In the genomic region with DNA sequence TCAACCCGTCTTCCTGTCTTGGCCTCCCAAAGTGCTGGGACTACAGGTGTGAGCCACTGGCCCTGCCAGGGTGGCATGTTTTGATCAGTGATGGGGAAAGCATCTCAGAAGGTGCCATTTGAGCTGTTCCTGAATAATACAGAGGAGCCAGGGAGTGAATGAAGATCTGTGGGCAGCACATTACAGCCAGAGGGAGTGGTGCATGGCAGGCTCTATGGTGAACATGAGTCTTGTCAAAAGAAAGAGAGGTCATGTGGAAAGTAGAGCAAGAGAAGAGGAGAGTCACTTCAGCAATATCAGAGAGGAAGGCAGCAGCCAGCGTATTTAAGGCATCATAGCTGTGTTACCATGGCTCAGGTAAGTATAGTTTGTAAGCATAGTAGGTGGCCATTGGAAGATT, we compare ENCODE assay signal across 21 cellular contexts.
DNase-seq lines count a peak whose midpoint lies in the region; ATAC-seq, FAIRE-seq and TF ChIP-seq lines count a peak whose summit lies in the region.
"Had no signal": no experiment of that assay in that cellular context is flagged by ENCODE, and none has a peak within 500 bp of the region (broad histone marks: within the 10 kb centered on the region; RNA-seq: fewer than 3 reads in every experiment).

No MANE protein-coding gene starts in this region.

- intact Hi-C loops in uterus (cut with DNase I; ENCODE audit: low total_unique reads): no loop called here

- CTCF ChIA-PET in WTC11 (lab: Charles Lee): interaction anchor here (0.6 kb wide), 1 partner anchor 328 kb away, joined by 3 read pairs; no protein-coding TSS in a partner anchor

- H3K27me3 Mint-ChIP-seq in GM23338 (ENCODE audit: insufficient read depth, low read depth, poor library complexity) (no peaks in the 10 kb centered on the region), WTC11 (ENCODE audit: low read depth) (no peaks in the 10 kb centered on the region), progenitor cell of endocrine pancreas (no peaks in the 10 kb centered on the region)
- H3K27me3 Mint-ChIP-seq: B cell; CD4-positive, CD25-positive, alpha-beta regulatory T cell had no signal

- H3K9me1 ChIP-seq in keratinocyte (ENCODE audit: control insufficient read depth, extremely low read depth, insufficient read depth, low read length): no peaks in the 10 kb centered on the region

- H3K27me3 ChIP-seq in GM23338 (ENCODE audit: insufficient read depth): no peaks in the 10 kb centered on the region
- H3K27me3 ChIP-seq in keratinocyte (ENCODE audit: control insufficient read depth, extremely low read depth, insufficient read depth, low read length): no peaks in the 10 kb centered on the region
- no peaks in the 10 kb centered on the region for H3K27me3 ChIP-seq in uterus

- H3K4me3 Mint-ChIP-seq in GM23338 (no peak overlapping the region), WTC11 (no peak overlapping the region), progenitor cell of endocrine pancreas (ENCODE audit: low read depth) (no peak overlapping the region)
- H3K4me3 Mint-ChIP-seq: B cell; CD4-positive, CD25-positive, alpha-beta regulatory T cell had no signal

- H3K27ac ChIP-seq in GM23338 (ENCODE audit: low read depth): no peak overlapping the region
- no peak overlapping the region for H3K27ac ChIP-seq in keratinocyte (ENCODE audit: control insufficient read depth, insufficient read depth, low read length)
- no peak overlapping the region for H3K27ac ChIP-seq in uterus

- no peak overlapping the region for H2AFZ ChIP-seq in GM23338
- H2AFZ ChIP-seq in keratinocyte (ENCODE audit: control insufficient read depth, low read length): peak overlapping the region; percentile 12

- no peaks in the 10 kb centered on the region for H3F3A ChIP-seq in GM23338 (replicated peaks; ENCODE audit: low read depth)

- TF ChIP-seq CTCF in GM23338 (conservative IDR thresholded peaks at IDR 0.05; ENCODE audit: low read depth in 2 of 2) (no peak), WTC11 (IDR thresholded peaks at IDR 0.05) (no peak), keratinocyte (optimal IDR thresholded peaks at IDR 0.05 in 1 of 3, IDR thresholded peaks at IDR 0.05 in 1 of 3, conservative IDR thresholded peaks at IDR 0.05 in 1 of 3; ENCODE audit: extremely low read depth in 1 of 3, insufficient read depth in 2 of 3, low read length in 3 of 3) (no peak), progenitor cell of endocrine pancreas (IDR thresholded peaks at IDR 0.05; ENCODE audit: unreplicated experiment) (no peak), uterus (IDR thresholded peaks at IDR 0.05) (no peak)

- dilution Hi-C loops in keratinocyte (cut with MboI; ENCODE audit: extremely low pct_ligation_motif_present, low sequenced_read_pairs): no loop called here

- 0 out of 2 replicates have a peak overlapping the region, but pooled peaks have one; percentile 5 for H3K27ac Mint-ChIP-seq in GM23338
- 0 out of 2 replicates have a peak overlapping the region, but pooled peaks have one; percentile 3 for H3K27ac Mint-ChIP-seq in WTC11
- peak overlapping the region; percentile 9 for H3K27ac Mint-ChIP-seq in progenitor cell of endocrine pancreas
- H3K27ac Mint-ChIP-seq: B cell had no signal

- ATAC-seq in GM23338 (no peak), WTC11 (no peak), HG03571 (IDR thresholded peaks at IDR 0.05; ENCODE audit: unreplicated experiment) (no peak)
- ATAC-seq: Panc1, Right ventricle myocardium inferior had no signal

- POLR2A ChIA-PET in WTC11 (lab: Charles Lee): no interaction called here

- H3K9ac ChIP-seq in keratinocyte (ENCODE audit: control insufficient read depth, extremely low read depth, insufficient read depth, low read length): no peak overlapping the region
- H3K9ac ChIP-seq: SK-N-SH had no signal

- H3K4me2 ChIP-seq in GM23338 (no peak overlapping the region), keratinocyte (ENCODE audit: control insufficient read depth, extremely low read depth, insufficient read depth, low read depth, low read length) (no peak overlapping the region)
- H3K4me2 ChIP-seq: SK-N-SH had no signal

- no peaks in the 10 kb centered on the region for H3K9me3 ChIP-seq in keratinocyte (ENCODE audit: control insufficient read depth, low read depth, low read length)
- H3K9me3 ChIP-seq in uterus: no peaks in the 10 kb centered on the region
- H3K9me3 ChIP-seq: Caco-2, SK-N-SH had no signal

- H3K36me3 Mint-ChIP-seq in GM23338 (ENCODE audit: low read depth): no peaks in the 10 kb centered on the region
- no peaks in the 10 kb centered on the region for H3K36me3 Mint-ChIP-seq in WTC11
- H3K36me3 Mint-ChIP-seq in progenitor cell of endocrine pancreas (ENCODE audit: insufficient read depth): peaks cover 1% of the 10 kb centered on the region

- H3K36me3 ChIP-seq in GM23338 (ENCODE audit: insufficient read depth): no peaks in the 10 kb centered on the region
- H3K36me3 ChIP-seq in keratinocyte (ENCODE audit: control insufficient read depth in 2 of 2, extremely low read depth in 1 of 2, insufficient read depth in 2 of 2, low read length in 2 of 2): no peaks in the 10 kb centered on the region
- no peaks in the 10 kb centered on the region for H3K36me3 ChIP-seq in uterus

- no peaks in the 10 kb centered on the region for H3K9me2 ChIP-seq in GM23338 (ENCODE audit: insufficient read depth)
- H3K9me2 ChIP-seq: SK-N-SH had no signal

- H3K9me3 Mint-ChIP-seq in GM23338: no peaks in the 10 kb centered on the region
- no peaks in the 10 kb centered on the region for H3K9me3 Mint-ChIP-seq in WTC11
- no peaks in the 10 kb centered on the region for H3K9me3 Mint-ChIP-seq in progenitor cell of endocrine pancreas (ENCODE audit: low read depth)
- H3K9me3 Mint-ChIP-seq: CD4-positive, CD25-positive, alpha-beta regulatory T cell had no signal

- H4K20me1 ChIP-seq in GM23338 (replicated peaks; ENCODE audit: insufficient read depth) (no peaks in the 10 kb centered on the region), keratinocyte (ENCODE audit: control insufficient read depth, extremely low read depth, insufficient read depth, low read length) (no peaks in the 10 kb centered on the region)

- FAIRE-seq in keratinocyte (lab: Jason Lieb, UNC): no peak

- peaks cover 17% of the 10 kb centered on the region; the same call in 2 of the 3 replicates for H3K4me1 Mint-ChIP-seq in GM23338
- peaks cover 9% of the 10 kb centered on the region; the same call in 1 of the 2 replicates for H3K4me1 Mint-ChIP-seq in WTC11
- H3K4me1 Mint-ChIP-seq in progenitor cell of endocrine pancreas (ENCODE audit: low read depth): peaks cover 6% of the 10 kb centered on the region

- no peaks in the 10 kb centered on the region for H3K4me1 ChIP-seq in GM23338 (ENCODE audit: insufficient read depth)
- peaks cover 34% of the 10 kb centered on the region for H3K4me1 ChIP-seq in keratinocyte (ENCODE audit: control insufficient read depth, extremely low read depth, insufficient read depth, low read length)
- no peaks in the 10 kb centered on the region for H3K4me1 ChIP-seq in uterus
- H3K4me1 ChIP-seq: Caco-2 had no signal

- no peak for DNase-seq in GM23338 (ENCODE audit: low spot score)
- DNase-seq in WTC11 (ENCODE audit: low spot score): no peak
- no peak for DNase-seq in keratinocyte (ENCODE audit: low read depth, low spot score)
- no peak for DNase-seq in progenitor cell of endocrine pancreas (ENCODE audit: low spot score, unreplicated experiment)
- no peak for DNase-seq in uterus
- DNase-seq in activated T-cell treated with anti-CD3 and anti-CD28 coated beads, Interleukin-2, amount 50 U/mL, for 1 hour: no peak
- no peak for DNase-seq in GM19240 (ENCODE audit: insufficient read length, low spot score)
- DNase-seq: Caco-2; CD4-positive, CD25-positive, alpha-beta regulatory T cell; DMS53; HCEC 1CT; MM.1S; NCI-H1105; NCI-H1694; NCI-H226; NCI-H524 treated with DMSO at 0.1 percent for 48 hours; SK-N-SH had no signal

- no peaks in the 10 kb centered on the region for H3K79me2 ChIP-seq in GM23338 (replicated peaks; ENCODE audit: insufficient read depth)
- H3K79me2 ChIP-seq in keratinocyte (ENCODE audit: control insufficient read depth, insufficient read depth, low read length): no peaks in the 10 kb centered on the region

- TF ChIP-seq POLR2A in uterus (IDR thresholded peaks at IDR 0.05): no peak

- H3K4me3 ChIP-seq in GM23338 (no peak overlapping the region), keratinocyte (ENCODE audit: control insufficient read depth in 2 of 3, extremely low read depth in 1 of 3, insufficient read depth in 2 of 3, low read depth in 1 of 3, low read length in 3 of 3) (no peak overlapping the region), uterus (no peak overlapping the region)

TF ChIP-seq in WTC11, 78 proteins besides CTCF, POLR2A, EP300 and RAD21 (continues in another document):
- no peak for TF ChIP-seq E2F1 (CRISPR knock-in tag; IDR thresholded peaks at IDR 0.05)
- no peak for TF ChIP-seq E2F5 (CRISPR knock-in tag; IDR thresholded peaks at IDR 0.05)
- TF ChIP-seq, protein P1, sequence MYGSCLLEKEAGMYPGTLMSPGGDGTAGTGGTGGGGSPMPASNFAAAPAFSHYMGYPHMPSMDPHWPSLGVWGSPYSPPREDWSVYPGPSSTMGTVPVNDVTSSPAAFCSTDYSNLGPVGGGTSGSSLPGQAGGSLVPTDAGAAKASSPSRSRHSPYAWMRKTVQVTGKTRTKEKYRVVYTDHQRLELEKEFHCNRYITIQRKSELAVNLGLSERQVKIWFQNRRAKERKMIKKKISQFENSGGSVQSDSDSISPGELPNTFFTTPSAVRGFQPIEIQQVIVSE (CRISPR knock-in tag; IDR thresholded peaks at IDR 0.05; ENCODE audit: borderline replicate concordance): no peak
- TF ChIP-seq NFATC4 (CRISPR knock-in tag; IDR thresholded peaks at IDR 0.05): no peak
- no peak for TF ChIP-seq ATF1 (CRISPR knock-in tag; IDR thresholded peaks at IDR 0.05)
- TF ChIP-seq NFYB (CRISPR knock-in tag; conservative IDR thresholded peaks at IDR 0.05; ENCODE audit: low read depth): no peak
